In the genomic region with DNA sequence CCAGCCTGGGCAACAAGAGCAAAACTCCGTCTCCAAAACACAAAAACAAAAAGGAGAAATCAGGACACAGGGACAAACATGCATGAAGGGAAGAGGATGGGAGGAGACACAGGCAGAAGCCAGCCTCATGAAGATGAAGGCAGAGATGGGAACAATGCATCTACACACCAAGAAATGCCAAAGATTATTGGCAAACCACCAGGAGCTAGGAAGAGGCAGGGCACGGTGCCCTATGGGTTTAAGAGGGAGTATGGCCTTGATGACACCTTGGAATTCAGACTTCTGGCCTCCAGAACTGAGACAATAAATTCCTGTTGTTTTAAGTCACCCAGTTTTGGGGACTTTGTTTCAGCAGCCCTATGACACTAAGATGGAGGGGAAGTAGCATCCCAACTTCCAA, we compare ENCODE assay signal across 16 cellular contexts. TPM values are rescaled to one million over a fixed set of nuclear protein-coding genes. Genes with fewer than 3 reads are reported as not detected.
DNase-seq lines count a peak whose midpoint lies in the region; ATAC-seq and TF ChIP-seq lines count a peak whose summit lies in the region.
"Had no signal": no experiment of that assay in that cellular context is flagged by ENCODE, and none has a peak within 500 bp of the region (broad histone marks: within the 10 kb centered on the region; RNA-seq: fewer than 3 reads in every experiment).

No MANE protein-coding gene starts in this region.

- no peak overlapping the region for H3K4me3 ChIP-seq in naive thymus-derived CD4-positive, alpha-beta T cell (ENCODE audit: low read length)
- H3K4me3 ChIP-seq: GM23338, MG63, PC-9 had no signal

- TF ChIP-seq CTCF in VCaP (conservative IDR thresholded peaks at IDR 0.05) (no peak), endothelial cell (IDR thresholded peaks at IDR 0.05; ENCODE audit: unreplicated experiment) (no peak)

- H3K9me3 Mint-ChIP-seq in activated naive CD8-positive, alpha-beta T cell (ENCODE audit: low read depth) = no peaks in the 10 kb centered on the region
- H3K9me3 Mint-ChIP-seq in activated naive CD8-positive, alpha-beta T cell treated with anti-CD3 and anti-CD28 coated beads for 36 hours = no peaks in the 10 kb centered on the region
- H3K9me3 Mint-ChIP-seq in naive thymus-derived CD4-positive, alpha-beta T cell = peaks cover 0 to 1% (median 0%) of the 10 kb centered on the region in 11 donors
- no peaks in the 10 kb centered on the region for H3K9me3 Mint-ChIP-seq in endothelial cell (ENCODE audit: unreplicated experiment)

- no peak overlapping the region for H3K4me3 Mint-ChIP-seq in activated naive CD8-positive, alpha-beta T cell
- no peak overlapping the region for H3K4me3 Mint-ChIP-seq in activated naive CD8-positive, alpha-beta T cell treated with anti-CD3 and anti-CD28 coated beads for 36 hours
- peak overlapping the region in 4 of 10 donors; percentile 4 to 53 (median 36) for H3K4me3 Mint-ChIP-seq in naive thymus-derived CD4-positive, alpha-beta T cell
- no peak overlapping the region for H3K4me3 Mint-ChIP-seq in endothelial cell (ENCODE audit: unreplicated experiment)
- H3K4me3 Mint-ChIP-seq: GM23338 had no signal

- ATAC-seq in naive thymus-derived CD4-positive, alpha-beta T cell = no peak
- ATAC-seq in HG02763 (IDR thresholded peaks at IDR 0.05; ENCODE audit: unreplicated experiment) = no peak
- ATAC-seq: GM23338 had no signal

- H3K9me3 ChIP-seq in naive thymus-derived CD4-positive, alpha-beta T cell (ENCODE audit: control insufficient read depth in 2 of 3, low read length in 3 of 3) = no peaks in the 10 kb centered on the region
- H3K9me3 ChIP-seq: MG63 had no signal

- H3K36me3 ChIP-seq in naive thymus-derived CD4-positive, alpha-beta T cell (ENCODE audit: control insufficient read depth in 2 of 3, insufficient read depth in 3 of 3, low read length in 3 of 3) = no peaks in the 10 kb centered on the region
- H3K36me3 ChIP-seq: MG63 had no signal

- CTCF ChIA-PET in naive thymus-derived CD4-positive, alpha-beta T cell (lab: Charles Lee) = no interaction called here

- H3K27me3 Mint-ChIP-seq in activated naive CD8-positive, alpha-beta T cell = no peaks in the 10 kb centered on the region
- H3K27me3 Mint-ChIP-seq in activated naive CD8-positive, alpha-beta T cell treated with anti-CD3 and anti-CD28 coated beads for 36 hours = no peaks in the 10 kb centered on the region
- H3K27me3 Mint-ChIP-seq in naive thymus-derived CD4-positive, alpha-beta T cell = peaks cover 0 to 4% (median 0%) of the 10 kb centered on the region in 5 donors
- H3K27me3 Mint-ChIP-seq in endothelial cell (ENCODE audit: unreplicated experiment) = peaks cover 2% of the 10 kb centered on the region
- H3K27me3 Mint-ChIP-seq: CD4-positive, alpha-beta memory T cell had no signal

- peak overlapping the region; percentile 17; the same call in 1 of the 2 replicates for H3K27ac ChIP-seq in VCaP
- H3K27ac ChIP-seq in naive thymus-derived CD4-positive, alpha-beta T cell (ENCODE audit: low read depth, low read length) = no peak overlapping the region

- intact Hi-C loops in naive thymus-derived CD4-positive, alpha-beta T cell (cut with micrococcal nuclease) = loop anchor here in 1 of 2 donors (5.0 kb wide), 1 partner anchor 37 kb away; no protein-coding TSS in a partner anchor

- peaks cover 13 to 28% of the 10 kb centered on the region in 2 donors for H3K4me1 ChIP-seq in naive thymus-derived CD4-positive, alpha-beta T cell (ENCODE audit: control insufficient read depth in 2 of 2, insufficient read depth in 2 of 2, low read length in 2 of 2)

- peaks cover 72% of the 10 kb centered on the region for H3K4me1 Mint-ChIP-seq in activated naive CD8-positive, alpha-beta T cell (ENCODE audit: low read depth)
- peaks cover 62% of the 10 kb centered on the region for H3K4me1 Mint-ChIP-seq in activated naive CD8-positive, alpha-beta T cell treated with anti-CD3 and anti-CD28 coated beads for 36 hours
- peaks cover 18 to 84% (median 66%) of the 10 kb centered on the region in 7 donors for H3K4me1 Mint-ChIP-seq in naive thymus-derived CD4-positive, alpha-beta T cell
- no peaks in the 10 kb centered on the region for H3K4me1 Mint-ChIP-seq in endothelial cell (ENCODE audit: unreplicated experiment)

- no peak for DNase-seq in activated naive CD8-positive, alpha-beta T cell treated with anti-CD3 and anti-CD28 coated beads for 36 hours
- no peak for DNase-seq in naive thymus-derived CD4-positive, alpha-beta T cell
- no peak for DNase-seq in NCI-H1436 (lab: John Stamatoyannopoulos, UW)
- DNase-seq in endothelial cell (ENCODE audit: low spot score) = no peak
- DNase-seq: AML-193; CD4-positive, alpha-beta memory T cell; GF-D8; KG1; MG63; NCI-H1092 treated with DMSO at 0.1 percent for 48 hours; NCI-H1694 treated with DMSO at 0.1 percent for 48 hours; PC-9 had no signal

- peak overlapping the region; percentile 54 for H3K27ac Mint-ChIP-seq in activated naive CD8-positive, alpha-beta T cell
- H3K27ac Mint-ChIP-seq in activated naive CD8-positive, alpha-beta T cell treated with anti-CD3 and anti-CD28 coated beads for 36 hours = no peak overlapping the region
- H3K27ac Mint-ChIP-seq in naive thymus-derived CD4-positive, alpha-beta T cell = peak overlapping the region in 6 of 9 donors; percentile 28 to 85 (median 72)
- H3K27ac Mint-ChIP-seq in endothelial cell (ENCODE audit: unreplicated experiment) = no peak overlapping the region
- H3K27ac Mint-ChIP-seq: GM23338 had no signal

- no peaks in the 10 kb centered on the region for H3K27me3 ChIP-seq in naive thymus-derived CD4-positive, alpha-beta T cell (ENCODE audit: control insufficient read depth in 2 of 2, insufficient read depth in 2 of 2, low read length in 2 of 2)
- H3K27me3 ChIP-seq: MG63 had no signal

- POLR2A ChIA-PET in naive thymus-derived CD4-positive, alpha-beta T cell (lab: Charles Lee) = no interaction called here

- H3K36me3 Mint-ChIP-seq in activated naive CD8-positive, alpha-beta T cell = peaks cover 5% of the 10 kb centered on the region
- peaks cover 84% of the 10 kb centered on the region for H3K36me3 Mint-ChIP-seq in activated naive CD8-positive, alpha-beta T cell treated with anti-CD3 and anti-CD28 coated beads for 36 hours
- H3K36me3 Mint-ChIP-seq in naive thymus-derived CD4-positive, alpha-beta T cell = peaks cover 0 to 11% (median 0%) of the 10 kb centered on the region in 5 donors
- H3K36me3 Mint-ChIP-seq in endothelial cell (ENCODE audit: low read depth, unreplicated experiment) = peaks cover 4% of the 10 kb centered on the region
- H3K36me3 Mint-ChIP-seq: CD4-positive, alpha-beta memory T cell had no signal

RNA-seq across cellular contexts. Expression of a gene that starts 5.2 kb away (rescaled TPM):
- 10 to 100 TPM; 49.1 to 50.7 TPM for total RNA-seq in activated naive CD8-positive, alpha-beta T cell treated with anti-CD3 and anti-CD28 coated beads for 36 hours
- 1 to 10 TPM in 4 of 5 experiments, under 1 TPM in 1; 0.88 to 7.6 (median 1.5) TPM for total RNA-seq in naive thymus-derived CD4-positive, alpha-beta T cell
- polyA plus RNA-seq in naive thymus-derived CD4-positive, alpha-beta T cell = 1 to 10 TPM in 1 of 2 donors, under 1 TPM in 1; 0.11 to 2.9 TPM
- not detected for total RNA-seq in endothelial cell (ENCODE audit: unreplicated experiment)
- polyA plus RNA-seq: GM23338 had no signal

RNA-seq across cellular contexts. Expression of a gene that starts 13.0 kb away (rescaled TPM):
- 10 to 100 TPM; 38.9 to 41.1 TPM for total RNA-seq in activated naive CD8-positive, alpha-beta T cell treated with anti-CD3 and anti-CD28 coated beads for 36 hours
- total RNA-seq in naive thymus-derived CD4-positive, alpha-beta T cell = 100 to 1,000 TPM in 1 of 5 experiments, 10 to 100 TPM in 4; 41.9 to 101 (median 91.7) TPM
- 10 to 100 TPM; 57.1 to 99.3 TPM for polyA plus RNA-seq in naive thymus-derived CD4-positive, alpha-beta T cell
- not detected for total RNA-seq in endothelial cell (ENCODE audit: unreplicated experiment)
- total RNA-seq: GM23338, PC-9 had no signal
- polyA plus RNA-seq: GM23338 had no signal

RNA-seq across cellular contexts. Expression of a gene that starts 24.4 kb away (rescaled TPM):
- not detected for total RNA-seq in activated naive CD8-positive, alpha-beta T cell treated with anti-CD3 and anti-CD28 coated beads for 36 hours
- total RNA-seq in naive thymus-derived CD4-positive, alpha-beta T cell = not detected
- polyA plus RNA-seq in naive thymus-derived CD4-positive, alpha-beta T cell = not detected
- total RNA-seq in endothelial cell (ENCODE audit: unreplicated experiment) = not detected
- total RNA-seq: CD4-positive, alpha-beta memory T cell; GM23338 had no signal
- polyA plus RNA-seq: CD4-positive, alpha-beta memory T cell; GM23338 had no signal

RNA-seq across cellular contexts. Expression of a gene that starts 39.9 kb away (rescaled TPM):
- total RNA-seq in activated naive CD8-positive, alpha-beta T cell treated with anti-CD3 and anti-CD28 coated beads for 36 hours = not detected
- not detected for total RNA-seq in naive thymus-derived CD4-positive, alpha-beta T cell
- polyA plus RNA-seq in naive thymus-derived CD4-positive, alpha-beta T cell = not detected
- not detected for total RNA-seq in endothelial cell (ENCODE audit: unreplicated experiment)
- total RNA-seq: CD4-positive, alpha-beta memory T cell; GM23338 had no signal
- polyA plus RNA-seq: CD4-positive, alpha-beta memory T cell; GM23338 had no signal

Comparison
In these comparisons a context has a peak if more than half of its experiments do, and no peak if none do; other contexts are left out.
1. H3K27ac Mint-ChIP-seq: peak in activated naive CD8-positive, alpha-beta T cell (single experiment) and naive thymus-derived CD4-positive, alpha-beta T cell (6 of 9); none in activated naive CD8-positive, alpha-beta T cell treated with anti-CD3 and anti-CD28 coated beads for 36 hours (single experiment) and endothelial cell (single experiment).
2. RNA of a gene that starts 5.2 kb away (total RNA-seq): 49.1 to 50.7 TPM in activated naive CD8-positive, alpha-beta T cell treated with anti-CD3 and anti-CD28 coated beads for 36 hours; 0.88 to 7.6 TPM in naive thymus-derived CD4-positive, alpha-beta T cell and not detected in endothelial cell (single experiment); every median in the first group is over 4 times any median in the second.
3. RNA of a gene that starts 13.0 kb away (total RNA-seq): 41.9 to 101 TPM in naive thymus-derived CD4-positive, alpha-beta T cell and 38.9 to 41.1 TPM in activated naive CD8-positive, alpha-beta T cell treated with anti-CD3 and anti-CD28 coated beads for 36 hours; not detected in endothelial cell (single experiment); every median in the first group is over 10 times any median in the second.